12 cellular contexts compared by ENCODE assay signal in the genomic region with DNA sequence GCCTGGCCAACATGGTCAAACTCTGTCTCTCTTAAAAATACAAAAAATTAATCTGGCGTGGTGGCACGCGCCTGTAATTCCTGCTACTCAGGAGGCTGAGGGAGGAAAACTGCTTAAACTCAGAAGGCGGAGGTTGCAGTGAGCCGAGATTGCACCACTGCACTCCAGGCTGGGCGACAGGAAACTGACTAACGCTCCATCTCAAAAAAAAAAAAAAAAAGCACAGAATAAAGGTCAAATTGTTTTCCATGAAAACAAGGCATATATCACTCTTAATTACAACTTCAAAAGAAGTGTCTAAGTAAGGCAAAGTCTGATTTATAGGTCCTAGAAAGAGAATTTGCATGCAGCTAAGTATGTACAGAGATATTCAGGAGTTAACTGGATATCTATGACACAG.
DNase-seq lines count a peak whose midpoint lies in the region; ATAC-seq and TF ChIP-seq lines count a peak whose summit lies in the region.
"Had no signal": no experiment of that assay in that cellular context is flagged by ENCODE, and none has a peak within 500 bp of the region (broad histone marks: within the 10 kb centered on the region; RNA-seq: fewer than 3 reads in every experiment).

No MANE protein-coding gene starts in this region.

- DNase-seq in stimulated activated CD4-positive, alpha-beta T cell treated with anti-CD3 and anti-CD28 coated beads, Interleukin-15, amount 100 ng/mL, for 24 hours = peak; percentile 44
- DNase-seq in stimulated activated CD4-positive, alpha-beta T cell treated with anti-CD3 and anti-CD28 coated beads, Interleukin-12 subunit alpha, Interleukin-12 subunit beta, amount 100 ng/mL, for 4 hours = no peak
- peak; percentile 6 for DNase-seq in activated CD4-positive, alpha-beta T cell treated with anti-CD3 and anti-CD28 coated beads, Interleukin-2, amount 50 U/mL, for 1 hour
- DNase-seq in epithelial cell of esophagus (ENCODE audit: low read depth) (peak; percentile 24), NCI-H2029 treated with DMSO at 0.1 percent for 48 hours (lab: John Stamatoyannopoulos, UW) (no peak), germinal center (ENCODE audit: low spot score) (no peak)
- DNase-seq: retina, SHP77 treated with DMSO at 0.1 percent for 48 hours, uterus, WERI-Rb-1 had no signal

- peak overlapping the region; percentile 45 for H3K4me3 Mint-ChIP-seq in stimulated activated naive CD8-positive, alpha-beta T cell treated with anti-CD3 and anti-CD28 coated beads, Interleukin-15, Interleukin-2, amounts not matched to agents 100 ng/mL and 50 ng/mL, for 24 hours

- no peak for ATAC-seq in HG03159 (IDR thresholded peaks at IDR 0.05; ENCODE audit: unreplicated experiment)

- H3K9me3 Mint-ChIP-seq in stimulated activated naive CD8-positive, alpha-beta T cell treated with anti-CD3 and anti-CD28 coated beads, Interleukin-15, Interleukin-2, amounts not matched to agents 100 ng/mL and 50 ng/mL, for 24 hours = no peaks in the 10 kb centered on the region

- H3K27me3 Mint-ChIP-seq in stimulated activated naive CD8-positive, alpha-beta T cell treated with anti-CD3 and anti-CD28 coated beads, Interleukin-15, Interleukin-2, amounts not matched to agents 100 ng/mL and 50 ng/mL, for 24 hours = no peaks in the 10 kb centered on the region

- H3K36me3 Mint-ChIP-seq in stimulated activated naive CD8-positive, alpha-beta T cell treated with anti-CD3 and anti-CD28 coated beads, Interleukin-15, Interleukin-2, amounts not matched to agents 100 ng/mL and 50 ng/mL, for 24 hours (ENCODE audit: low read depth) = peaks cover 21% of the 10 kb centered on the region

- peaks cover 82% of the 10 kb centered on the region for H3K4me1 Mint-ChIP-seq in stimulated activated naive CD8-positive, alpha-beta T cell treated with anti-CD3 and anti-CD28 coated beads, Interleukin-15, Interleukin-2, amounts not matched to agents 100 ng/mL and 50 ng/mL, for 24 hours (ENCODE audit: low read depth)

- peak overlapping the region; percentile 71 for H3K27ac Mint-ChIP-seq in stimulated activated naive CD8-positive, alpha-beta T cell treated with anti-CD3 and anti-CD28 coated beads, Interleukin-15, Interleukin-2, amounts not matched to agents 100 ng/mL and 50 ng/mL, for 24 hours

- no peak overlapping the region for H3K4me3 ChIP-seq in epithelial cell of esophagus (ENCODE audit: low read length)
- H3K4me3 ChIP-seq: uterus had no signal

- no peak for TF ChIP-seq CTCF in epithelial cell of esophagus (IDR thresholded peaks at IDR 0.05; ENCODE audit: insufficient read depth, low read depth, low read length, missing control alignments)

Comparison
In these comparisons a context has a peak if more than half of its experiments do, and no peak if none do; other contexts are left out.
1. DNase-seq: peak in stimulated activated CD4-positive, alpha-beta T cell treated with anti-CD3 and anti-CD28 coated beads, Interleukin-15, amount 100 ng/mL, for 24 hours (single experiment), activated CD4-positive, alpha-beta T cell treated with anti-CD3 and anti-CD28 coated beads, Interleukin-2, amount 50 U/mL, for 1 hour (single experiment) and epithelial cell of esophagus (single experiment); none in stimulated activated CD4-positive, alpha-beta T cell treated with anti-CD3 and anti-CD28 coated beads, Interleukin-12 subunit alpha, Interleukin-12 subunit beta, amount 100 ng/mL, for 4 hours (single experiment), NCI-H2029 treated with DMSO at 0.1 percent for 48 hours (single experiment) and germinal center (single experiment).